9 cellular contexts compared by ENCODE assay signal in genomic region chr16:661184-661821, GRCh38. TPM values are rescaled to one million over a fixed set of nuclear protein-coding genes. Genes with fewer than 3 reads are reported as not detected.
DNase-seq lines count a peak whose midpoint lies in the region; ATAC-seq and TF ChIP-seq lines count a peak whose summit lies in the region.
"Had no signal": no experiment of that assay in that cellular context is flagged by ENCODE, and none has a peak within 500 bp of the region (broad histone marks: within the 10 kb centered on the region; RNA-seq: fewer than 3 reads in every experiment).

No MANE protein-coding gene starts in this region.

- H3K36me3 Mint-ChIP-seq in activated T-helper 1 cell treated with anti-CD3 and anti-CD28 coated beads, Interleukin-12 subunit alpha, Interleukin-12 subunit beta, Interleukin-2, Interleukin-4 antibody, amounts not matched to agents 30 ng/mL and 10 ng/mL and 1 ng/mL, durations not matched to agents 14 hours and 24 hours and 36 hours (ENCODE audit: low read depth), result no peaks in the 10 kb centered on the region
- no peaks in the 10 kb centered on the region for H3K36me3 Mint-ChIP-seq in memory B cell
- H3K36me3 Mint-ChIP-seq in naive thymus-derived CD8-positive, alpha-beta T cell, result no peaks in the 10 kb centered on the region
- no peaks in the 10 kb centered on the region for H3K36me3 Mint-ChIP-seq in effector memory CD8-positive, alpha-beta T cell (ENCODE audit: insufficient read depth)

- no peaks in the 10 kb centered on the region for H3K9me3 Mint-ChIP-seq in activated T-helper 1 cell treated with anti-CD3 and anti-CD28 coated beads, Interleukin-12 subunit alpha, Interleukin-12 subunit beta, Interleukin-2, Interleukin-4 antibody, amounts not matched to agents 30 ng/mL and 10 ng/mL and 1 ng/mL, durations not matched to agents 14 hours and 24 hours and 36 hours
- H3K9me3 Mint-ChIP-seq in memory B cell, result no peaks in the 10 kb centered on the region
- H3K9me3 Mint-ChIP-seq in naive thymus-derived CD8-positive, alpha-beta T cell, result no peaks in the 10 kb centered on the region
- no peaks in the 10 kb centered on the region for H3K9me3 Mint-ChIP-seq in effector memory CD8-positive, alpha-beta T cell

- ATAC-seq in memory B cell (ENCODE audit: low read depth), result no peak
- ATAC-seq in naive thymus-derived CD8-positive, alpha-beta T cell, result no peak
- ATAC-seq in effector memory CD8-positive, alpha-beta T cell (replicated peaks), result no peak

- H3K36me3 ChIP-seq in A673 (ENCODE audit: insufficient read depth, low read length, poor library complexity, severe bottlenecking), result peaks cover 4% of the 10 kb centered on the region

- peaks cover 6% of the 10 kb centered on the region for H3K4me1 ChIP-seq in A673 (ENCODE audit: insufficient read depth, low read length, poor library complexity, severe bottlenecking)

- peak overlapping the region; percentile 42 for H3K27ac ChIP-seq in A673 (ENCODE audit: low read depth, low read length, poor library complexity, severe bottlenecking)

- intact Hi-C loops in A673 (cut with micrococcal nuclease; ENCODE audit: unreplicated experiment), result no loop called here
- intact Hi-C loops in activated T-helper 1 cell treated with anti-CD3 and anti-CD28 coated beads, Interleukin-12 subunit alpha, Interleukin-12 subunit beta, Interleukin-2, Interleukin-4 antibody, amounts not matched to agents 30 ng/mL and 10 ng/mL and 1 ng/mL, durations not matched to agents 14 hours and 24 hours and 36 hours (cut with micrococcal nuclease), result loop anchor here (2.0 kb wide), 1 partner anchor 73 kb away; no protein-coding TSS in a partner anchor

- no peak overlapping the region for H3K4me3 ChIP-seq in A673 (ENCODE audit: low read depth, low read length, poor library complexity, severe bottlenecking)
- H3K4me3 ChIP-seq: lung had no signal

- CTCF ChIA-PET in A673 (lab: Charles Lee), result no interaction called here
- CTCF ChIA-PET in HEK293T (lab: Yijun Ruan, JAX), result no interaction called here

- H3K27ac Mint-ChIP-seq in activated T-helper 1 cell treated with anti-CD3 and anti-CD28 coated beads, Interleukin-12 subunit alpha, Interleukin-12 subunit beta, Interleukin-2, Interleukin-4 antibody, amounts not matched to agents 30 ng/mL and 10 ng/mL and 1 ng/mL, durations not matched to agents 14 hours and 24 hours and 36 hours, result no peak overlapping the region
- no peak overlapping the region for H3K27ac Mint-ChIP-seq in memory B cell
- peak overlapping the region in 1 of 10 donors; percentile 69 for H3K27ac Mint-ChIP-seq in naive thymus-derived CD8-positive, alpha-beta T cell
- no peak overlapping the region for H3K27ac Mint-ChIP-seq in effector memory CD8-positive, alpha-beta T cell

- H3K4me3 Mint-ChIP-seq in activated T-helper 1 cell treated with anti-CD3 and anti-CD28 coated beads, Interleukin-12 subunit alpha, Interleukin-12 subunit beta, Interleukin-2, Interleukin-4 antibody, amounts not matched to agents 30 ng/mL and 10 ng/mL and 1 ng/mL, durations not matched to agents 14 hours and 24 hours and 36 hours, result peak overlapping the region; percentile 5
- H3K4me3 Mint-ChIP-seq in memory B cell, result peak overlapping the region; percentile 29
- H3K4me3 Mint-ChIP-seq in naive thymus-derived CD8-positive, alpha-beta T cell, result peak overlapping the region in 2 of 10 donors; percentile 30 to 31
- H3K4me3 Mint-ChIP-seq in effector memory CD8-positive, alpha-beta T cell, result peak overlapping the region in 1 of 2 donors; percentile 8

- no peaks in the 10 kb centered on the region for H3K27me3 ChIP-seq in A673 (replicated peaks; ENCODE audit: insufficient read depth, low read depth, low read length, poor library complexity)

- H3K27me3 Mint-ChIP-seq in activated T-helper 1 cell treated with anti-CD3 and anti-CD28 coated beads, Interleukin-12 subunit alpha, Interleukin-12 subunit beta, Interleukin-2, Interleukin-4 antibody, amounts not matched to agents 30 ng/mL and 10 ng/mL and 1 ng/mL, durations not matched to agents 14 hours and 24 hours and 36 hours (ENCODE audit: insufficient read depth), result no peaks in the 10 kb centered on the region
- no peaks in the 10 kb centered on the region for H3K27me3 Mint-ChIP-seq in memory B cell
- no peaks in the 10 kb centered on the region for H3K27me3 Mint-ChIP-seq in naive thymus-derived CD8-positive, alpha-beta T cell
- no peaks in the 10 kb centered on the region for H3K27me3 Mint-ChIP-seq in effector memory CD8-positive, alpha-beta T cell

- H3K9me3 ChIP-seq in A673 (ENCODE audit: low read depth, low read length, poor library complexity, severe bottlenecking), result no peaks in the 10 kb centered on the region

- TF ChIP-seq CTCF in A673 (conservative IDR thresholded peaks at IDR 0.05; ENCODE audit: low read depth, low read length), result 0 out of 2 replicates have a peak, but pooled peaks have one; percentile 9

- no peaks in the 10 kb centered on the region for H3K4me1 Mint-ChIP-seq in activated T-helper 1 cell treated with anti-CD3 and anti-CD28 coated beads, Interleukin-12 subunit alpha, Interleukin-12 subunit beta, Interleukin-2, Interleukin-4 antibody, amounts not matched to agents 30 ng/mL and 10 ng/mL and 1 ng/mL, durations not matched to agents 14 hours and 24 hours and 36 hours (ENCODE audit: low read depth)
- H3K4me1 Mint-ChIP-seq in memory B cell, result peaks cover 6% of the 10 kb centered on the region
- peaks cover 2 to 7% (median 6%) of the 10 kb centered on the region in 4 donors for H3K4me1 Mint-ChIP-seq in naive thymus-derived CD8-positive, alpha-beta T cell
- H3K4me1 Mint-ChIP-seq in effector memory CD8-positive, alpha-beta T cell (ENCODE audit: low read depth in 2 of 2), result peaks cover 0 to 3% of the 10 kb centered on the region in 2 donors

- DNase-seq in A673 (ENCODE audit: low spot score), result no peak
- DNase-seq in HEK293T (ENCODE audit: extremely low spot score), result no peak
- no peak for DNase-seq in activated T-helper 1 cell treated with anti-CD3 and anti-CD28 coated beads, Interleukin-12 subunit alpha, Interleukin-12 subunit beta, Interleukin-2, Interleukin-4 antibody, amounts not matched to agents 30 ng/mL and 10 ng/mL and 1 ng/mL, durations not matched to agents 14 hours and 24 hours and 36 hours (ENCODE audit: low spot score)
- DNase-seq in memory B cell (ENCODE audit: low spot score in 2 of 2), result no peak
- DNase-seq in naive thymus-derived CD8-positive, alpha-beta T cell, result no peak
- DNase-seq in effector memory CD8-positive, alpha-beta T cell, result no peak
- DNase-seq in NOMO-1 treated with DMSO at 0.1 percent for 48 hours (lab: John Stamatoyannopoulos, UW; ENCODE audit: unreplicated experiment), result no peak
- DNase-seq in NCI-H526 treated with DMSO at 0.1 percent for 48 hours (lab: John Stamatoyannopoulos, UW), result no peak

- no TSS peak for BruUV-seq in A673 (replicated peaks; lab: Mats Ljungman, UMichigan)

- POLR2A ChIA-PET in A673 (lab: Charles Lee; ENCODE audit: low non-redundant PET) (interaction anchor here (0.7 kb wide), 1 partner anchor 681 kb away, joined by 3 read pairs; no protein-coding TSS in a partner anchor), HEK293T (lab: Yijun Ruan, JAX) (interaction anchor here (1.5 to 2.2 kb wide), 3 partner anchors 11 to 19 kb away, joined by 4 to 12 read pairs (median 6); partner anchors contain the start of genes STUB1 and WDR90)
- POLR2A ChIA-PET in naive thymus-derived CD8-positive, alpha-beta T cell (lab: Charles Lee), result interaction anchor here (1.3 to 1.8 kb wide), 2 partner anchors 25 to 34 kb away, joined by 3 to 6 read pairs; partner anchors contain the start of gene METTL26

TF ChIP-seq in HEK293T, 16 proteins besides CTCF, POLR2A, EP300 and RAD21:
- TF ChIP-seq HDGF (IDR thresholded peaks at IDR 0.05; ENCODE audit: borderline replicate concordance) (0 out of 2 replicates have a peak, but pooled peaks have one; percentile 41), ARNT (IDR thresholded peaks at IDR 0.05) (no peak)

RNA-seq across cellular contexts. Expression of gene RHOT2, which starts 6.6 kb away (rescaled TPM):
- 184 and 193 TPM in 2 replicates for total RNA-seq in A673 (2021)
- 165 and 177 TPM in 2 replicates for total RNA-seq in activated T-helper 1 cell treated with anti-CD3 and anti-CD28 coated beads, Interleukin-12 subunit alpha, Interleukin-12 subunit beta, Interleukin-2, Interleukin-4 antibody, amounts not matched to agents 30 ng/mL and 10 ng/mL and 1 ng/mL, durations not matched to agents 14 hours and 24 hours and 36 hours
- total RNA-seq in naive thymus-derived CD8-positive, alpha-beta T cell, result 100 to 1,000 TPM; 220 TPM
- polyA plus RNA-seq in naive thymus-derived CD8-positive, alpha-beta T cell, result 10 to 100 TPM; 25.1 to 44.8 (median 31.8) TPM

RNA-seq across cellular contexts. Expression of gene WDR90, which starts 12.1 kb away (rescaled TPM):
- total RNA-seq in A673 (2021), result 143 and 147 TPM in 2 replicates
- 81.2 and 82.3 TPM in 2 replicates for total RNA-seq in activated T-helper 1 cell treated with anti-CD3 and anti-CD28 coated beads, Interleukin-12 subunit alpha, Interleukin-12 subunit beta, Interleukin-2, Interleukin-4 antibody, amounts not matched to agents 30 ng/mL and 10 ng/mL and 1 ng/mL, durations not matched to agents 14 hours and 24 hours and 36 hours
- total RNA-seq in naive thymus-derived CD8-positive, alpha-beta T cell, result 10 to 100 TPM; 17.8 to 19.2 TPM
- polyA plus RNA-seq in naive thymus-derived CD8-positive, alpha-beta T cell, result 1 to 10 TPM in 2 of 3 donors, under 1 TPM in 1; 0.27 to 2.5 (median 1.5) TPM

RNA-seq across cellular contexts. Expression of gene RHBDL1, which starts 14.2 kb away (rescaled TPM):
- 1.5 and 2.3 TPM in 2 replicates for total RNA-seq in A673 (2021)
- total RNA-seq in activated T-helper 1 cell treated with anti-CD3 and anti-CD28 coated beads, Interleukin-12 subunit alpha, Interleukin-12 subunit beta, Interleukin-2, Interleukin-4 antibody, amounts not matched to agents 30 ng/mL and 10 ng/mL and 1 ng/mL, durations not matched to agents 14 hours and 24 hours and 36 hours, result 0.71 and 1.1 TPM in 2 replicates
- total RNA-seq in naive thymus-derived CD8-positive, alpha-beta T cell, result 1 to 10 TPM; 1.3 to 1.4 TPM
- polyA plus RNA-seq in naive thymus-derived CD8-positive, alpha-beta T cell, result not detected

RNA-seq across cellular contexts. Expression of gene STUB1, which starts 18.9 kb away (rescaled TPM):
- total RNA-seq in A673 (2021), result 88.2 and 95.2 TPM in 2 replicates
- 94.0 and 95.4 TPM in 2 replicates for total RNA-seq in activated T-helper 1 cell treated with anti-CD3 and anti-CD28 coated beads, Interleukin-12 subunit alpha, Interleukin-12 subunit beta, Interleukin-2, Interleukin-4 antibody, amounts not matched to agents 30 ng/mL and 10 ng/mL and 1 ng/mL, durations not matched to agents 14 hours and 24 hours and 36 hours
- total RNA-seq in naive thymus-derived CD8-positive, alpha-beta T cell, result 100 to 1,000 TPM in 1 of 2 experiments, 10 to 100 TPM in 1; 86.4 to 103 TPM
- 100 to 1,000 TPM; 133 to 142 (median 135) TPM for polyA plus RNA-seq in naive thymus-derived CD8-positive, alpha-beta T cell

RNA-seq across cellular contexts. Expression of gene MCRIP2, which starts 19.7 kb away (rescaled TPM):
- 22.4 and 27.1 TPM in 2 replicates for total RNA-seq in A673 (2021)
- 66.5 and 67.6 TPM in 2 replicates for total RNA-seq in activated T-helper 1 cell treated with anti-CD3 and anti-CD28 coated beads, Interleukin-12 subunit alpha, Interleukin-12 subunit beta, Interleukin-2, Interleukin-4 antibody, amounts not matched to agents 30 ng/mL and 10 ng/mL and 1 ng/mL, durations not matched to agents 14 hours and 24 hours and 36 hours
- 10 to 100 TPM; 31.9 to 32.2 TPM for total RNA-seq in naive thymus-derived CD8-positive, alpha-beta T cell
- 10 to 100 TPM; 28.1 to 36.6 (median 35.5) TPM for polyA plus RNA-seq in naive thymus-derived CD8-positive, alpha-beta T cell
